Comparison of ENCODE assay signal across 8 cellular contexts in genomic region chr6:33204415-33205171, GRCh38. TPM values are rescaled to one million over a fixed set of nuclear protein-coding genes. Genes with fewer than 3 reads are reported as not detected.
DNase-seq lines count a peak whose midpoint lies in the region; ATAC-seq, FAIRE-seq and TF ChIP-seq lines count a peak whose summit lies in the region.

TSS of gene HSD17B8 (plus strand) at chr6:33204655. CDS start at chr6:33204669, 14 bp downstream.

- WGBS in hepatocyte (ENCODE audit: low lambda C conversion rate, missing lambda C conversion rate), result under 1% methylated on average over 44 of the region's 47 CpGs

- peaks cover 64% of the 10 kb centered on the region for H3K79me2 ChIP-seq in astrocyte (ENCODE audit: insufficient read depth, low read length)
- peaks cover 53% of the 10 kb centered on the region for H3K79me2 ChIP-seq in hepatocyte

- H3K4me3 Mint-ChIP-seq in astrocyte (ENCODE audit: unreplicated experiment), result peak within 1 kb of the TSS; percentile 99

- peaks cover 47% of the 10 kb centered on the region for H3K4me1 Mint-ChIP-seq in astrocyte (ENCODE audit: low read depth, unreplicated experiment)

- DNase-seq in NCI-H1930 (lab: John Stamatoyannopoulos, UW) (peak; percentile 62 to 85), T-helper 9 cell (peak; percentile 85), astrocyte (ENCODE audit: low read depth) (peak; percentile 80), hepatocyte (ENCODE audit: low spot score) (peak; percentile 97), renal cortical epithelial cell (ENCODE audit: low read depth) (peak; percentile 81), uterus (peak; percentile 89 to 90)

- H3K36me3 ChIP-seq in astrocyte (ENCODE audit: insufficient read depth, low read length) (peaks cover 26% of the 10 kb centered on the region), hepatocyte (replicated peaks; ENCODE audit: insufficient read depth, low read depth) (no peaks in the 10 kb centered on the region), uterus (no peaks in the 10 kb centered on the region)

- TF ChIP-seq POLR2A in uterus (IDR thresholded peaks at IDR 0.05), result peak in 1 of 2 donors; percentile 48

- H3K27ac Mint-ChIP-seq in astrocyte (ENCODE audit: unreplicated experiment), result peak within 1 kb of the TSS; percentile 97

- H3K36me3 Mint-ChIP-seq in astrocyte (ENCODE audit: low read depth, unreplicated experiment), result peaks cover 27% of the 10 kb centered on the region

- no peaks in the 10 kb centered on the region for H3K27me3 Mint-ChIP-seq in astrocyte (ENCODE audit: low read depth, unreplicated experiment)

- peak within 1 kb of the TSS; percentile 89 for H3K4me3 ChIP-seq in GM08714 (ENCODE audit: low read length)
- H3K4me3 ChIP-seq in astrocyte (ENCODE audit: insufficient read depth, low read depth, low read length), result peak within 1 kb of the TSS; percentile 61
- H3K4me3 ChIP-seq in hepatocyte, result peak within 1 kb of the TSS; percentile 48
- H3K4me3 ChIP-seq in uterus, result peak within 1 kb of the TSS; percentile 41

- H4K20me1 ChIP-seq in astrocyte (ENCODE audit: insufficient read depth, low read length) (peaks cover 43% of the 10 kb centered on the region), hepatocyte (ENCODE audit: insufficient read depth, poor library complexity, severe bottlenecking) (peaks cover 8% of the 10 kb centered on the region)

- H3K9me3 Mint-ChIP-seq in astrocyte (ENCODE audit: unreplicated experiment), result peaks cover 5% of the 10 kb centered on the region

- H3K9me3 ChIP-seq in astrocyte (ENCODE audit: insufficient read depth, low read depth, low read length), result no peaks in the 10 kb centered on the region
- no peaks in the 10 kb centered on the region for H3K9me3 ChIP-seq in hepatocyte (ENCODE audit: low read depth)
- no peaks in the 10 kb centered on the region for H3K9me3 ChIP-seq in uterus

- H3K9ac ChIP-seq in astrocyte (ENCODE audit: low read length), result peak within 1 kb of the TSS; percentile 100

- H3K4me1 ChIP-seq in astrocyte (ENCODE audit: insufficient read depth, low read length), result peaks cover 63% of the 10 kb centered on the region
- peaks cover 33% of the 10 kb centered on the region for H3K4me1 ChIP-seq in hepatocyte (ENCODE audit: insufficient read depth)
- H3K4me1 ChIP-seq in uterus, result peaks cover 10% of the 10 kb centered on the region in 2 donors

- H3K27me3 ChIP-seq in astrocyte (ENCODE audit: insufficient read depth, low read length) (no peaks in the 10 kb centered on the region), hepatocyte (no peaks in the 10 kb centered on the region), uterus (no peaks in the 10 kb centered on the region)

- H2AFZ ChIP-seq in astrocyte (ENCODE audit: low read depth, low read length), result no peak within 1 kb of the TSS
- peak within 1 kb of the TSS; percentile 46 for H2AFZ ChIP-seq in hepatocyte

- intact Hi-C loops in uterus (cut with DNase I; ENCODE audit: low total_unique reads), result loop anchor here (10.0 kb wide), 1 partner anchor 90 kb away; the partner anchor contains the start of gene RGL2

- no peaks in the 10 kb centered on the region for H3K9me2 ChIP-seq in hepatocyte (replicated peaks; ENCODE audit: insufficient read depth)

- H3K4me2 ChIP-seq in astrocyte (ENCODE audit: low read length), result peak within 1 kb of the TSS; percentile 96
- peak within 1 kb of the TSS; percentile 93 for H3K4me2 ChIP-seq in hepatocyte

- FAIRE-seq in astrocyte (lab: Jason Lieb, UNC), result no peak

- TF ChIP-seq CTCF in astrocyte (IDR thresholded peaks at IDR 0.05; ENCODE audit: insufficient read depth, low read depth, low read length), result no peak
- no peak for TF ChIP-seq CTCF in hepatocyte (IDR thresholded peaks at IDR 0.05; ENCODE audit: poor library complexity)
- TF ChIP-seq CTCF in uterus (IDR thresholded peaks at IDR 0.05), result peak in 1 of 4 experiments; percentile 7

- ATAC-seq in HG02642 (IDR thresholded peaks at IDR 0.05; ENCODE audit: poor library complexity, unreplicated experiment), result peak; percentile 42

- H3K27ac ChIP-seq in astrocyte (ENCODE audit: low read depth, low read length) (peak within 1 kb of the TSS; percentile 96), hepatocyte (peak within 1 kb of the TSS; percentile 79), uterus (peak within 1 kb of the TSS in 1 of 2 donors; percentile 35)

RNA-seq across cellular contexts. Expression of gene HSD17B8, which starts in this region (rescaled TPM):
- 2.1 and 2.6 TPM in 2 replicates for total RNA-seq in astrocyte
- 6.0 and 7.8 TPM in 2 replicates for total RNA-seq in hepatocyte
- polyA plus RNA-seq in hepatocyte, result 11.1 and 12.9 TPM in 2 replicates
- 11.2 and 26.0 TPM in 2 replicates for total RNA-seq in renal cortical epithelial cell
- 10 to 100 TPM in 1 of 4 donors, 1 to 10 TPM in 2, not detected in 1; 2.6 to 11.3 (median 5.8) TPM for total RNA-seq in uterus
